1 cellular context compared by ENCODE assay signal in the genomic region with DNA sequence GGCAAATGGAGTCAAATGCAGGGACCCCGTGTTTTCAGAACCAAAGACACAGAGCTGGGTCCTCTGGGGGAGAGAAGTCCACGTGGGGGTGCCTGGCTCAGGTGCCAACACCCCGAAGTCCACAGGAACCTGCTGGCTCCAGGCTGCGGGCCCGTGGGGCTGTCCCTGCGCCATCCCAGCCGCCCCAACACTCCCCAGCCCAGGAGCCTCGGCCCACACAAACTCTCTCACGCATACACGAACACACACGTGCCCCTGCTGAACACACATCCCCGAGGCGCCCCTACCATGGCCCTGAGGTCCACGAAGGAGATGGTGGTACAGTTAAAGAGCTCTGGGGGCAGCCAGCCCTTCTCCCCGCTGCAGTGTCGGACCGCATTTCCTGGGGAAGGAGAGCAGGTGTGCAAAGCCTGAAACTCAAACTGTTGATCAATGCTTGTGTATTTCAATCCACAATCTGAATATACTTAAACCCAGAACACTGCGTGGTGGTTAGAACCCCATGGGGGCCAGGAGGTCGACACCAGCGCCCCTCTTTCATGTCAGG.
TF ChIP-seq lines count a peak whose summit lies in the region.

No MANE protein-coding gene starts in this region.

TF ChIP-seq in SK-N-SH, 30 proteins besides CTCF, POLR2A, EP300 and RAD21 (continued from another document):
- TF ChIP-seq, protein P1, sequence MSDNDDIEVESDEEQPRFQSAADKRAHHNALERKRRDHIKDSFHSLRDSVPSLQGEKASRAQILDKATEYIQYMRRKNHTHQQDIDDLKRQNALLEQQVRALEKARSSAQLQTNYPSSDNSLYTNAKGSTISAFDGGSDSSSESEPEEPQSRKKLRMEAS (IDR thresholded peaks at IDR 0.05; ENCODE audit: low read depth): no peak
- TF ChIP-seq NFIC (IDR thresholded peaks at IDR 0.05; ENCODE audit: borderline replicate concordance): no peak
- no peak for TF ChIP-seq EZH2phosphoT487 (IDR thresholded peaks at IDR 0.05; ENCODE audit: borderline replicate concordance, low read depth)
- TF ChIP-seq SIN3A (IDR thresholded peaks at IDR 0.05; ENCODE audit: borderline replicate concordance, low read depth, low read length): no peak
- no peak for TF ChIP-seq YY1 (IDR thresholded peaks at IDR 0.05; ENCODE audit: low read depth)
- TF ChIP-seq TAF1 (IDR thresholded peaks at IDR 0.05; ENCODE audit: borderline replicate concordance, low read depth, low read length): no peak
- TF ChIP-seq, protein P2, sequence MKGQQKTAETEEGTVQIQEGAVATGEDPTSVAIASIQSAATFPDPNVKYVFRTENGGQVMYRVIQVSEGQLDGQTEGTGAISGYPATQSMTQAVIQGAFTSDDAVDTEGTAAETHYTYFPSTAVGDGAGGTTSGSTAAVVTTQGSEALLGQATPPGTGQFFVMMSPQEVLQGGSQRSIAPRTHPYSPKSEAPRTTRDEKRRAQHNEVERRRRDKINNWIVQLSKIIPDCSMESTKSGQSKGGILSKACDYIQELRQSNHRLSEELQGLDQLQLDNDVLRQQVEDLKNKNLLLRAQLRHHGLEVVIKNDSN (IDR thresholded peaks at IDR 0.05; ENCODE audit: borderline replicate concordance, low read depth): no peak
- TF ChIP-seq, protein P3, sequence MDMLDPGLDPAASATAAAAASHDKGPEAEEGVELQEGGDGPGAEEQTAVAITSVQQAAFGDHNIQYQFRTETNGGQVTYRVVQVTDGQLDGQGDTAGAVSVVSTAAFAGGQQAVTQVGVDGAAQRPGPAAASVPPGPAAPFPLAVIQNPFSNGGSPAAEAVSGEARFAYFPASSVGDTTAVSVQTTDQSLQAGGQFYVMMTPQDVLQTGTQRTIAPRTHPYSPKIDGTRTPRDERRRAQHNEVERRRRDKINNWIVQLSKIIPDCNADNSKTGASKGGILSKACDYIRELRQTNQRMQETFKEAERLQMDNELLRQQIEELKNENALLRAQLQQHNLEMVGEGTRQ (IDR thresholded peaks at IDR 0.05; ENCODE audit: borderline replicate concordance, low read depth, low read length): no peak
- no peak for TF ChIP-seq POLR2AphosphoS5 (IDR thresholded peaks at IDR 0.05; ENCODE audit: low read depth, low read length)
